ENCODE assay signal across 17 cellular contexts in genomic region chr6:41774841-41775240, GRCh38. TPM values are rescaled to one million over a fixed set of nuclear protein-coding genes. Genes with fewer than 3 reads are reported as not detected.
DNase-seq lines count a peak whose midpoint lies in the region; ATAC-seq and TF ChIP-seq lines count a peak whose summit lies in the region.
"Had no signal": no experiment of that assay in that cellular context is flagged by ENCODE, and none has a peak within 500 bp of the region (broad histone marks: within the 10 kb centered on the region; RNA-seq: fewer than 3 reads in every experiment).

No MANE protein-coding gene starts in this region.

- H3K27me3 ChIP-seq in GM23248 (replicated peaks; ENCODE audit: insufficient read depth) (no peaks in the 10 kb centered on the region), MG63 (no peaks in the 10 kb centered on the region), stomach (no peaks in the 10 kb centered on the region), SJCRH30 (no peaks in the 10 kb centered on the region)
- H3K27me3 ChIP-seq: BE2C had no signal

- peak; percentile 57 for DNase-seq in GM23248
- peak; percentile 8 for DNase-seq in MG63
- peak; percentile 28 to 46 for DNase-seq in foreskin fibroblast
- DNase-seq in stomach: no peak
- no peak for DNase-seq in SJCRH30
- DNase-seq: BE2C; CD4-positive, alpha-beta memory T cell; DMS153; DMS79 treated with DMSO at 0.1 percent for 48 hours; EL; HCEC 1CT had no signal

- H3K9me2 ChIP-seq in GM23248 (ENCODE audit: insufficient read depth): no peaks in the 10 kb centered on the region

- no peak overlapping the region for H3K9ac ChIP-seq in GM23248

- in situ Hi-C loops in GM23248 (cut with MboI): no loop called here

- no peaks in the 10 kb centered on the region for H3F3A ChIP-seq in GM23248 (ENCODE audit: insufficient read depth)

- no peak overlapping the region for H3K27ac ChIP-seq in GM23248
- H3K27ac ChIP-seq in stomach: peak overlapping the region; percentile 1 to 46 (median 21)
- no peak overlapping the region for H3K27ac ChIP-seq in SJCRH30
- H3K27ac ChIP-seq: C4-2B, HL-60 had no signal

- no peaks in the 10 kb centered on the region for H3K9me3 ChIP-seq in GM23248 (ENCODE audit: low read depth)
- H3K9me3 ChIP-seq in MG63: no peaks in the 10 kb centered on the region
- H3K9me3 ChIP-seq in stomach: no peaks in the 10 kb centered on the region
- H3K9me3 ChIP-seq in SJCRH30 (replicated peaks): no peaks in the 10 kb centered on the region
- H3K9me3 ChIP-seq: BE2C had no signal

- intact Hi-C loops in stomach (cut with DNase I; ENCODE audit: low total_unique reads): loop anchor here (5.0 kb wide), 1 partner anchor 78 kb away; no protein-coding TSS in a partner anchor

- H3K36me3 ChIP-seq in GM23248 (ENCODE audit: low read depth) (peaks cover 13% of the 10 kb centered on the region; the same call in 1 of the 2 replicates), MG63 (no peaks in the 10 kb centered on the region), stomach (peaks cover 36 to 76% (median 73%) of the 10 kb centered on the region in 4 donors), SJCRH30 (no peaks in the 10 kb centered on the region)
- H3K36me3 ChIP-seq: BE2C had no signal

- H2AFZ ChIP-seq in GM23248: no peak overlapping the region

- WGBS in GM23248 (ENCODE audit: low coverage in 1 of 2, low lambda C conversion rate in 2 of 2, missing lambda C conversion rate in 2 of 2), 2 experiments: 67 to 74% methylated on average over 3 of the region's 3 CpGs
- 51 to 71% (median 64%) methylated on average over 3 of the region's 3 CpGs for whole genome bisulfite sequencing in stomach, 5 donors

- no peak overlapping the region for H3K4me2 ChIP-seq in GM23248 (ENCODE audit: unreplicated experiment)

- TF ChIP-seq POLR2A in stomach (IDR thresholded peaks at IDR 0.05): no peak

- ATAC-seq in GM21528 (IDR thresholded peaks at IDR 0.05; ENCODE audit: low FRiP score, unreplicated experiment) (no peak), GM18502 (IDR thresholded peaks at IDR 0.05; ENCODE audit: poor library complexity, unreplicated experiment) (no peak)

- no peak for TF ChIP-seq CTCF in foreskin fibroblast (IDR thresholded peaks at IDR 0.05; ENCODE audit: low read depth, low read length)
- no peak for TF ChIP-seq CTCF in stomach (IDR thresholded peaks at IDR 0.05)

- no peak for TF ChIP-seq EP300 in stomach (IDR thresholded peaks at IDR 0.05)

- H3K4me3 ChIP-seq in GM23248: no peak overlapping the region
- no peak overlapping the region for H3K4me3 ChIP-seq in MG63
- no peak overlapping the region for H3K4me3 ChIP-seq in foreskin fibroblast (ENCODE audit: low read depth in 1 of 2, low read length in 2 of 2)
- no peak overlapping the region for H3K4me3 ChIP-seq in stomach
- no peak overlapping the region for H3K4me3 ChIP-seq in SJCRH30

- H3K79me2 ChIP-seq in GM23248 (ENCODE audit: insufficient read depth): peaks cover 7% of the 10 kb centered on the region; the same call in 1 of the 2 replicates

- H3K4me1 ChIP-seq in GM23248 (ENCODE audit: insufficient read depth): peaks cover 9% of the 10 kb centered on the region; the same call in 1 of the 2 replicates
- peaks cover 7 to 59% (median 29%) of the 10 kb centered on the region in 4 donors for H3K4me1 ChIP-seq in stomach
- H3K4me1 ChIP-seq in SJCRH30: peaks cover 3% of the 10 kb centered on the region; the same call in 1 of the 2 replicates
- H3K4me1 ChIP-seq: BE2C had no signal

- H4K20me1 ChIP-seq in GM23248 (ENCODE audit: insufficient read depth): no peaks in the 10 kb centered on the region

RNA-seq across cellular contexts. Expression of gene FRS3, which starts 4.9 kb away (rescaled TPM):
- 3.0 and 3.4 TPM in 2 replicates for total RNA-seq in GM23248 (2014; rRNA removed; shearing (Covaris generic))
- 1.7 and 2.5 TPM in 2 replicates for polyA plus RNA-seq in GM23248 (2016; fragmentation: Nextera tagmentation; extraction: Ambion mirVana)
- total RNA-seq in MG63 (2014; rRNA removed; shearing (Covaris generic); ENCODE audit: low replicate concordance): 0.49 TPM in 1 of 2 replicates, not detected in the other
- total RNA-seq in stomach: 10 to 100 TPM in 1 of 5 donors, 1 to 10 TPM in 3, under 1 TPM in 1; 0.29 to 22.2 (median 3.1) TPM
- 1 to 10 TPM; 2.9 to 4.4 (median 4.1) TPM for polyA plus RNA-seq in stomach
- 2.6 TPM in 2 replicates for total RNA-seq in SJCRH30 (2014; rRNA removed; shearing (Covaris generic))

RNA-seq across cellular contexts. Expression of gene PRICKLE4, which starts 5.7 kb away (rescaled TPM):
- 2.1 TPM in 1 of 2 replicates, not detected in the other for total RNA-seq in GM23248 (2014; rRNA removed; shearing (Covaris generic))
- polyA plus RNA-seq in GM23248 (2016; fragmentation: Nextera tagmentation; extraction: Ambion mirVana) (not detected in 2 replicates), stomach (1 to 10 TPM in 2 of 3 donors, not detected in 1; 1.9 to 4.8 TPM)
- not detected in 2 replicates for total RNA-seq in MG63 (2014; rRNA removed; shearing (Covaris generic); ENCODE audit: low replicate concordance)
- 10 to 100 TPM in 3 of 5 donors, 1 to 10 TPM in 2; 4.4 to 77.0 (median 27.8) TPM for total RNA-seq in stomach
- total RNA-seq in SJCRH30 (2014; rRNA removed; shearing (Covaris generic)): 0.28 TPM in 1 of 2 replicates, not detected in the other
- total RNA-seq: CD4-positive, alpha-beta memory T cell; H4 had no signal
- polyA plus RNA-seq: AG04450; CD4-positive, alpha-beta memory T cell had no signal

RNA-seq across cellular contexts. Expression of gene TOMM6, which starts 12.7 kb away (rescaled TPM):
- 104 and 136 TPM in 2 replicates for total RNA-seq in GM23248 (2014; rRNA removed; shearing (Covaris generic))
- polyA plus RNA-seq in GM23248 (2016; fragmentation: Nextera tagmentation; extraction: Ambion mirVana): 204 and 205 TPM in 2 replicates
- 125 and 201 TPM in 2 replicates for total RNA-seq in MG63 (2014; rRNA removed; shearing (Covaris generic); ENCODE audit: low replicate concordance)
- total RNA-seq in stomach: 100 to 1,000 TPM in 2 of 5 donors, 10 to 100 TPM in 3; 11.9 to 159 (median 68.7) TPM
- polyA plus RNA-seq in stomach: 100 to 1,000 TPM; 308 to 343 (median 323) TPM
- total RNA-seq in SJCRH30 (2014; rRNA removed; shearing (Covaris generic)): 194 and 198 TPM in 2 replicates

RNA-seq across cellular contexts. Expression of gene PGC, which starts 27.6 kb away (rescaled TPM):
- total RNA-seq in GM23248 (2014; rRNA removed; shearing (Covaris generic)): not detected in 2 replicates
- polyA plus RNA-seq in GM23248 (2016; fragmentation: Nextera tagmentation; extraction: Ambion mirVana) (not detected in 2 replicates), stomach (over 10,000 TPM in 2 of 3 donors, 1,000 to 10,000 TPM in 1; 8,432 to 48,206 (median 26,682) TPM)
- total RNA-seq in MG63 (2014; rRNA removed; shearing (Covaris generic); ENCODE audit: low replicate concordance): not detected in 2 replicates
- over 10,000 TPM in 1 of 5 donors, 1,000 to 10,000 TPM in 3, 100 to 1,000 TPM in 1; 101 to 32,926 (median 1,172) TPM for total RNA-seq in stomach
- not detected in 2 replicates for total RNA-seq in SJCRH30 (2014; rRNA removed; shearing (Covaris generic))
- total RNA-seq: CD4-positive, alpha-beta memory T cell; H4 had no signal
- polyA plus RNA-seq: AG04450; CD4-positive, alpha-beta memory T cell had no signal

RNA-seq across cellular contexts. Expression of gene TFEB, which starts 39.4 kb away (rescaled TPM):
- 5.7 and 10.0 TPM in 2 replicates for total RNA-seq in GM23248 (2014; rRNA removed; shearing (Covaris generic))
- polyA plus RNA-seq in GM23248 (2016; fragmentation: Nextera tagmentation; extraction: Ambion mirVana) (5.5 and 6.4 TPM in 2 replicates), stomach (10 to 100 TPM; 12.1 to 19.5 (median 14.0) TPM)
- total RNA-seq in MG63 (2014; rRNA removed; shearing (Covaris generic); ENCODE audit: low replicate concordance): 4.4 and 5.2 TPM in 2 replicates
- total RNA-seq in stomach: 100 to 1,000 TPM in 1 of 5 donors, 10 to 100 TPM in 2, 1 to 10 TPM in 2; 6.4 to 130 (median 12.9) TPM
- total RNA-seq in SJCRH30 (2014; rRNA removed; shearing (Covaris generic)): 0.57 and 0.63 TPM in 2 replicates

Comparison
In these comparisons a context has a peak if more than half of its experiments do, and no peak if none do; other contexts are left out.
1. DNase-seq: peak in GM23248 (single experiment), MG63 (single experiment) and foreskin fibroblast (2 of 2); none in stomach (single experiment) and SJCRH30 (0 of 2).
2. H3K27ac ChIP-seq: peak in stomach (5 of 5); none in GM23248 (single experiment) and SJCRH30 (single experiment).